In genomic region chr20:21413999-21414398, GRCh38 we compare ENCODE assay signal across 1 cellular context.
TF ChIP-seq lines count a peak whose summit lies in the region.
"Not testable (repeated sequence)": the region's sequence is repeated elsewhere in the genome, so short reads cannot be mapped to it uniquely, and the experiment has no call there.

No MANE protein-coding gene starts in this region.

TF ChIP-seq in HepG2, 621 proteins besides CTCF, POLR2A, EP300 and RAD21:
- TF ChIP-seq PRDM10 (CRISPR knock-in tag; IDR thresholded peaks at IDR 0.05; ENCODE audit: low read depth) (peak; percentile 35; the same call in 1 of the 2 replicates), FOXA1 (CRISPR knock-in tag; IDR thresholded peaks at IDR 0.05) (0 out of 2 replicates have a peak, but pooled peaks have one; percentile 23)
- TF ChIP-seq FOXA1 (IDR thresholded peaks at IDR 0.05): not testable (repeated sequence)
